Comparison of ENCODE assay signal across 11 cellular contexts in genomic region chr6:11092654-11093053, GRCh38. TPM values are rescaled to one million over a fixed set of nuclear protein-coding genes. Genes with fewer than 3 reads are reported as not detected.
DNase-seq lines count a peak whose midpoint lies in the region; ATAC-seq and TF ChIP-seq lines count a peak whose summit lies in the region.
"Had no signal": no experiment of that assay in that cellular context is flagged by ENCODE, and none has a peak within 500 bp of the region (broad histone marks: within the 10 kb centered on the region; RNA-seq: fewer than 3 reads in every experiment).

No MANE protein-coding gene starts in this region.

- no peaks in the 10 kb centered on the region for H3K27me3 Mint-ChIP-seq in T-helper 1 cell treated with Interleukin-12 subunit alpha and Interleukin-12 subunit beta and Interleukin-4 antibody, amounts not matched to agents 30 μg/mL and 1 μg/mL, for 36 hours (ENCODE audit: low read depth)
- H3K27me3 Mint-ChIP-seq in activated T-helper 17 cell treated with anti-CD3 and anti-CD28 coated beads, Interleukin-2, amount 50 U/mL, for 72 hours: no peaks in the 10 kb centered on the region

- TF ChIP-seq EP300 in stomach (IDR thresholded peaks at IDR 0.05): no peak

- peak overlapping the region; percentile 94 for H3K4me3 Mint-ChIP-seq in T-helper 1 cell treated with Interleukin-12 subunit alpha and Interleukin-12 subunit beta and Interleukin-4 antibody, amounts not matched to agents 30 μg/mL and 1 μg/mL, for 36 hours
- peak overlapping the region; percentile 95 for H3K4me3 Mint-ChIP-seq in activated T-helper 17 cell treated with anti-CD3 and anti-CD28 coated beads, Interleukin-2, amount 50 U/mL, for 72 hours

- H3K36me3 ChIP-seq in iPS-20b (ENCODE audit: insufficient read depth, low read depth, low read length) (no peaks in the 10 kb centered on the region), stomach (no peaks in the 10 kb centered on the region)

- intact Hi-C loops in stomach (cut with DNase I; ENCODE audit: low total_unique reads): no loop called here

- peak overlapping the region; percentile 95 for H3K27ac Mint-ChIP-seq in T-helper 1 cell treated with Interleukin-12 subunit alpha and Interleukin-12 subunit beta and Interleukin-4 antibody, amounts not matched to agents 30 μg/mL and 1 μg/mL, for 36 hours
- peak overlapping the region; percentile 66 for H3K27ac Mint-ChIP-seq in activated T-helper 17 cell treated with anti-CD3 and anti-CD28 coated beads, Interleukin-2, amount 50 U/mL, for 72 hours

- H3K4me3 ChIP-seq in iPS-20b (ENCODE audit: low read length) (peak overlapping the region; percentile 85), stomach (peak overlapping the region; percentile 77 to 99 (median 93))

- H3K36me3 Mint-ChIP-seq in T-helper 1 cell treated with Interleukin-12 subunit alpha and Interleukin-12 subunit beta and Interleukin-4 antibody, amounts not matched to agents 30 μg/mL and 1 μg/mL, for 36 hours (ENCODE audit: low read depth): peaks cover 2% of the 10 kb centered on the region
- H3K36me3 Mint-ChIP-seq in activated T-helper 17 cell treated with anti-CD3 and anti-CD28 coated beads, Interleukin-2, amount 50 U/mL, for 72 hours (ENCODE audit: low read depth): peaks cover 17% of the 10 kb centered on the region

- H3K9me3 ChIP-seq in iPS-20b (ENCODE audit: insufficient read depth, low read depth, low read length): no peaks in the 10 kb centered on the region
- no peaks in the 10 kb centered on the region for H3K9me3 ChIP-seq in stomach

- no peaks in the 10 kb centered on the region for H3K9me3 Mint-ChIP-seq in T-helper 1 cell treated with Interleukin-12 subunit alpha and Interleukin-12 subunit beta and Interleukin-4 antibody, amounts not matched to agents 30 μg/mL and 1 μg/mL, for 36 hours
- no peaks in the 10 kb centered on the region for H3K9me3 Mint-ChIP-seq in activated T-helper 17 cell treated with anti-CD3 and anti-CD28 coated beads, Interleukin-2, amount 50 U/mL, for 72 hours

- 0 to 7% (median 5%) methylated on average over 1 of the region's 1 CpG for WGBS in stomach, 5 donors

- H3K27me3 ChIP-seq in iPS-20b (ENCODE audit: insufficient read depth, low read length): no peaks in the 10 kb centered on the region
- H3K27me3 ChIP-seq in stomach: no peaks in the 10 kb centered on the region

- peaks cover 12% of the 10 kb centered on the region; the same call in 1 of the 2 replicates for H3K4me1 ChIP-seq in iPS-20b (ENCODE audit: insufficient read depth, low read length)
- H3K4me1 ChIP-seq in stomach: peaks cover 7 to 28% (median 22%) of the 10 kb centered on the region in 4 donors

- TF ChIP-seq CTCF in stomach (IDR thresholded peaks at IDR 0.05): no peak

- H3K9ac ChIP-seq in iPS-20b (ENCODE audit: low read depth, low read length): peak overlapping the region; percentile 88; the same call in 1 of the 2 replicates

- no peak for TF ChIP-seq POLR2A in stomach (IDR thresholded peaks at IDR 0.05)

- H3K27ac ChIP-seq in iPS-20b (ENCODE audit: low read length) (no peak overlapping the region), stomach (peak overlapping the region in 4 of 5 donors; percentile 97 to 99 (median 99))

- no peak for ATAC-seq in activated T-helper 17 cell treated with anti-CD3 and anti-CD28 coated beads, Interleukin-2, amount 50 U/mL, for 72 hours (replicated peaks)
- no peak for ATAC-seq in GM18861 (IDR thresholded peaks at IDR 0.05; ENCODE audit: unreplicated experiment)

- H3K4me1 Mint-ChIP-seq in T-helper 1 cell treated with Interleukin-12 subunit alpha and Interleukin-12 subunit beta and Interleukin-4 antibody, amounts not matched to agents 30 μg/mL and 1 μg/mL, for 36 hours (ENCODE audit: low read depth): peaks cover 21% of the 10 kb centered on the region
- peaks cover 10% of the 10 kb centered on the region for H3K4me1 Mint-ChIP-seq in activated T-helper 17 cell treated with anti-CD3 and anti-CD28 coated beads, Interleukin-2, amount 50 U/mL, for 72 hours

- DNase-seq in T-helper 1 cell (no peak), stomach (no peak), AG20443 (ENCODE audit: low spot score) (no peak)
- DNase-seq in stimulated activated CD4-positive, alpha-beta T cell treated with anti-CD3 and anti-CD28 coated beads, Interleukin-15, amount 100 ng/mL, for 24 hours: no peak

RNA-seq across cellular contexts. Expression of gene SMIM13, which starts 1.0 kb away (rescaled TPM):
- total RNA-seq in activated T-helper 17 cell treated with anti-CD3 and anti-CD28 coated beads, Interleukin-2, amount 50 U/mL, for 72 hours: 10 to 100 TPM in 1 of 2 donors, 1 to 10 TPM in 1; 5.8 to 10.5 TPM
- 10 to 100 TPM in 1 of 5 donors, 1 to 10 TPM in 4; 1.2 to 15.8 (median 4.5) TPM for total RNA-seq in stomach
- 1 to 10 TPM; 2.4 to 3.3 (median 2.7) TPM for polyA plus RNA-seq in stomach

RNA-seq across cellular contexts. Expression of gene ERVFRD-1, which starts 18.9 kb away (rescaled TPM):
- total RNA-seq in activated T-helper 17 cell treated with anti-CD3 and anti-CD28 coated beads, Interleukin-2, amount 50 U/mL, for 72 hours: under 1 TPM in 1 of 2 donors, not detected in 1; 0.11 TPM
- 1 to 10 TPM in 1 of 5 donors, not detected in 4; 1.2 TPM for total RNA-seq in stomach
- under 1 TPM in 2 of 3 donors, not detected in 1; 0.15 to 0.19 TPM for polyA plus RNA-seq in stomach
- total RNA-seq: A172, temporal lobe had no signal

RNA-seq across cellular contexts. Expression of gene ELOVL2, which starts 48.5 kb away (rescaled TPM):
- total RNA-seq in activated T-helper 17 cell treated with anti-CD3 and anti-CD28 coated beads, Interleukin-2, amount 50 U/mL, for 72 hours: not detected
- 1 to 10 TPM in 1 of 5 donors, not detected in 4; 1.8 TPM for total RNA-seq in stomach
- under 1 TPM in 1 of 3 donors, not detected in 2; 0.23 TPM for polyA plus RNA-seq in stomach
- total RNA-seq: T-helper 2 cell treated with Interferon-gamma antibody and Interleukin-4, amounts not matched to agents 100 ng/mL and 5 ng/mL, for 36 hours had no signal
